1 cellular context compared by ENCODE assay signal in the genomic region with DNA sequence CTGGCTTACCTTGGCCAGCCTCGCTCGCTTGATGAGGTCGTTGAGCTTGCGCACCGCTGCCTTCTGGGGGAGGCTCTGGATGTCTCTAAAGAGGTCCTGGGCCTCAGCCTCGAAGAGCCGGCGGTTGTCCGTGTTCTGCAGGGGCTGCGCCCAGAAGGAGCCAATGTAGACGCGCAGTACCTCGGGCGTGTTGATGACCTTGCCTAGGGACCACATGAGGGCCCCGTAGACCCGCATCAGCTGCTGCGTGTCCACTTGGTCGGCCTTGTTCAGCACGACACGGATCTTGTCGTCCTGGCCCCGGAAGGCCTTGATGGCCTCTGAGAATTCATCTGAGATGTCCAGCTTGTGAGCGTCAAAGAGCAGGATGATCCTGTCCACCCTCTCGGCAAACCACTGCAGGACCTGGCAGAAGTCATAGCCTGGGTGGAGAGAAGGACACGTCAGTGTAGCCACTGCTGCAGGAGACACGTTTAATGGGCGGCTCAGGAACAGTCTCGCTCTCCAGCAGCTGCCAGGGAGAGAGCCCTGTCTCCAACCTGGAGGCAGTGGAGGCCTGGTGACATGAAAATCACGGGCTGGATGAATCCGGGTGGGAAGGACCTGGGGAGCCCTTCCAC.
TF ChIP-seq lines count a peak whose summit lies in the region.

No MANE protein-coding gene starts in this region.

TF ChIP-seq in HEK293, 187 proteins besides CTCF, POLR2A, EP300 and RAD21 (continued from another document):
- TF ChIP-seq, protein P1, sequence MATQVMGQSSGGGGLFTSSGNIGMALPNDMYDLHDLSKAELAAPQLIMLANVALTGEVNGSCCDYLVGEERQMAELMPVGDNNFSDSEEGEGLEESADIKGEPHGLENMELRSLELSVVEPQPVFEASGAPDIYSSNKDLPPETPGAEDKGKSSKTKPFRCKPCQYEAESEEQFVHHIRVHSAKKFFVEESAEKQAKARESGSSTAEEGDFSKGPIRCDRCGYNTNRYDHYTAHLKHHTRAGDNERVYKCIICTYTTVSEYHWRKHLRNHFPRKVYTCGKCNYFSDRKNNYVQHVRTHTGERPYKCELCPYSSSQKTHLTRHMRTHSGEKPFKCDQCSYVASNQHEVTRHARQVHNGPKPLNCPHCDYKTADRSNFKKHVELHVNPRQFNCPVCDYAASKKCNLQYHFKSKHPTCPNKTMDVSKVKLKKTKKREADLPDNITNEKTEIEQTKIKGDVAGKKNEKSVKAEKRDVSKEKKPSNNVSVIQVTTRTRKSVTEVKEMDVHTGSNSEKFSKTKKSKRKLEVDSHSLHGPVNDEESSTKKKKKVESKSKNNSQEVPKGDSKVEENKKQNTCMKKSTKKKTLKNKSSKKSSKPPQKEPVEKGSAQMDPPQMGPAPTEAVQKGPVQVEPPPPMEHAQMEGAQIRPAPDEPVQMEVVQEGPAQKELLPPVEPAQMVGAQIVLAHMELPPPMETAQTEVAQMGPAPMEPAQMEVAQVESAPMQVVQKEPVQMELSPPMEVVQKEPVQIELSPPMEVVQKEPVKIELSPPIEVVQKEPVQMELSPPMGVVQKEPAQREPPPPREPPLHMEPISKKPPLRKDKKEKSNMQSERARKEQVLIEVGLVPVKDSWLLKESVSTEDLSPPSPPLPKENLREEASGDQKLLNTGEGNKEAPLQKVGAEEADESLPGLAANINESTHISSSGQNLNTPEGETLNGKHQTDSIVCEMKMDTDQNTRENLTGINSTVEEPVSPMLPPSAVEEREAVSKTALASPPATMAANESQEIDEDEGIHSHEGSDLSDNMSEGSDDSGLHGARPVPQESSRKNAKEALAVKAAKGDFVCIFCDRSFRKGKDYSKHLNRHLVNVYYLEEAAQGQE (tag by site-specific recombination; IDR thresholded peaks at IDR 0.05), result no peak
- no peak for TF ChIP-seq ZBTB21 (tag by site-specific recombination; IDR thresholded peaks at IDR 0.05)
